10 cellular contexts compared by ENCODE assay signal in genomic region chr22:24087071-24087795, GRCh38.
"Had no signal": no experiment of that assay in that cellular context is flagged by ENCODE, and none has a peak within 500 bp of the region (broad histone marks: within the 10 kb centered on the region; RNA-seq: fewer than 3 reads in every experiment).

No MANE protein-coding gene starts in this region.

- H2AFZ ChIP-seq: parathyroid adenoma had no signal

- H3K9me3 ChIP-seq: lower lobe of right lung had no signal

- ATAC-seq: left colon had no signal

- H3K4me1 ChIP-seq: lower lobe of right lung, parathyroid adenoma had no signal

- H3K9ac ChIP-seq: parathyroid adenoma had no signal

- H3K27ac ChIP-seq: cardiac muscle cell, lower lobe of right lung, parathyroid adenoma had no signal

- DNase-seq: activated CD4-positive, alpha-beta T cell treated with anti-CD3 and anti-CD28 coated beads for 1 hour; activated naive CD4-positive, alpha-beta T cell; activated naive CD8-positive, alpha-beta T cell treated with anti-CD3 and anti-CD28 coated beads for 36 hours; activated T-cell treated with anti-CD3 and anti-CD28 coated beads for 4 hours; amniotic stem cell; left colon; stimulated activated CD4-positive, alpha-beta T cell treated with anti-CD3 and anti-CD28 coated beads, Interleukin-2, amount 100 ng/mL, for 24 hours had no signal

- H3K79me2 ChIP-seq: parathyroid adenoma had no signal

- H3K27me3 ChIP-seq: cardiac muscle cell had no signal

- H3K4me3 ChIP-seq: cardiac muscle cell, lower lobe of right lung had no signal
